In genomic region chr12:68428724-68429580, GRCh38 we compare ENCODE assay signal across 1 cellular context.
TF ChIP-seq lines count a peak whose summit lies in the region.

No MANE protein-coding gene starts in this region.

TF ChIP-seq in IMR-90, 13 proteins besides CTCF, POLR2A, EP300 and RAD21:
- TF ChIP-seq ELK1 (IDR thresholded peaks at IDR 0.05; ENCODE audit: borderline replicate concordance, low read depth, low read length) (no peak), CEBPB (IDR thresholded peaks at IDR 0.05; ENCODE audit: low read depth, low read length) (no peak), FOS (IDR thresholded peaks at IDR 0.05; ENCODE audit: low read depth, low read length) (no peak)
